In the genomic region with DNA sequence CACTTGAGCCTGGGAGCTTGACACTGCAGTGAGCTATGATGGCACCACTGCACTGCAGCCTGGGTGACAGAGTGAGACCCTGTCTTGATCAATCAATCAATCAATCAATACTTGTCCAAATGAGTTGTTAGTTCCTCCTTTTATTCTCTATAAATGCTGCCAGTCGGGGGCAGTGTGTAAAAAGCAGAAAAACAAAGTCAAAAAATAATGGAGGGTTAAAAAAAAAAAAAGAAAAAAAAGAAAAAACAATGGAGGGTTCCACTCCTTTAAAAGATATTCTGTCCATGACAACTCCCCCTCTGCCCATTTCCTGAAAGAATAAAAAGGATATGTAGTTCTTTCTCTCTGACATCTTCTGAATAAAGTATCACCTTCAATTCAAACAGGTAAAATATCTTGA, we compare ENCODE assay signal across 18 cellular contexts.
DNase-seq lines count a peak whose midpoint lies in the region; ATAC-seq and TF ChIP-seq lines count a peak whose summit lies in the region.
"Had no signal": no experiment of that assay in that cellular context is flagged by ENCODE, and none has a peak within 500 bp of the region (broad histone marks: within the 10 kb centered on the region; RNA-seq: fewer than 3 reads in every experiment).

No MANE protein-coding gene starts in this region.

- H3K27ac Mint-ChIP-seq in neural progenitor cell: no peak overlapping the region
- H3K27ac Mint-ChIP-seq: CD4-positive, CD25-positive, alpha-beta regulatory T cell had no signal

- H3K9me2 ChIP-seq in Loucy (replicated peaks; ENCODE audit: low read depth, low read length): no peaks in the 10 kb centered on the region

- no peaks in the 10 kb centered on the region for H3K36me3 Mint-ChIP-seq in neural progenitor cell

- H3K79me2 ChIP-seq in DND-41 (ENCODE audit: insufficient read depth, low read length) (no peaks in the 10 kb centered on the region), Loucy (ENCODE audit: insufficient read depth, low read length) (no peaks in the 10 kb centered on the region), neural progenitor cell (ENCODE audit: low read depth) (no peaks in the 10 kb centered on the region)

- no peak for ATAC-seq in DND-41 (ENCODE audit: insufficient read depth, low read depth)
- ATAC-seq in GM18511 (IDR thresholded peaks at IDR 0.05; ENCODE audit: unreplicated experiment): no peak

- H3K9me3 Mint-ChIP-seq in neural progenitor cell: no peaks in the 10 kb centered on the region
- H3K9me3 Mint-ChIP-seq: CD4-positive, CD25-positive, alpha-beta regulatory T cell had no signal

- no peak overlapping the region for H3K4me3 ChIP-seq in DND-41 (ENCODE audit: low read depth in 1 of 2, low read length in 2 of 2)
- H3K4me3 ChIP-seq in Loucy (ENCODE audit: low read length, poor library complexity, severe bottlenecking): no peak overlapping the region
- H3K4me3 ChIP-seq in neural progenitor cell: no peak overlapping the region
- H3K4me3 ChIP-seq: HAP-1 had no signal

- TF ChIP-seq CTCF in DND-41 (IDR thresholded peaks at IDR 0.05; ENCODE audit: borderline replicate concordance, extremely low read depth, low read length, poor library complexity, severe bottlenecking): peak; percentile 21
- TF ChIP-seq CTCF in Loucy (conservative IDR thresholded peaks at IDR 0.05; ENCODE audit: low read length): 0 out of 2 replicates have a peak, but pooled peaks have one; percentile 16
- TF ChIP-seq CTCF in VCaP (conservative IDR thresholded peaks at IDR 0.05): peak; percentile 37
- TF ChIP-seq CTCF in neural progenitor cell (IDR thresholded peaks at IDR 0.05): peak; percentile 14

- H4K20me1 ChIP-seq in DND-41 (ENCODE audit: insufficient read depth, low read length): no peaks in the 10 kb centered on the region
- H4K20me1 ChIP-seq in Loucy (ENCODE audit: insufficient read depth, low read length, poor library complexity, severe bottlenecking): no peaks in the 10 kb centered on the region
- no peaks in the 10 kb centered on the region for H4K20me1 ChIP-seq in neural progenitor cell (ENCODE audit: low read depth)

- H3K4me2 ChIP-seq in DND-41 (ENCODE audit: insufficient read depth, low read length) (no peak overlapping the region), Loucy (ENCODE audit: low read depth, low read length, poor library complexity, severe bottlenecking) (no peak overlapping the region), neural progenitor cell (no peak overlapping the region)

- no peaks in the 10 kb centered on the region for H3K4me1 Mint-ChIP-seq in neural progenitor cell
- H3K4me1 Mint-ChIP-seq: CD4-positive, CD25-positive, alpha-beta regulatory T cell had no signal

- H3K9me3 ChIP-seq in DND-41 (ENCODE audit: insufficient read depth, low read length, severe bottlenecking) (no peaks in the 10 kb centered on the region), Loucy (ENCODE audit: insufficient read depth, low read depth, low read length) (no peaks in the 10 kb centered on the region), neural progenitor cell (ENCODE audit: low read depth) (no peaks in the 10 kb centered on the region)
- H3K9me3 ChIP-seq: Caco-2 had no signal

- no peaks in the 10 kb centered on the region for H3K27me3 ChIP-seq in DND-41 (ENCODE audit: insufficient read depth, low read length, poor library complexity)
- H3K27me3 ChIP-seq in Loucy (ENCODE audit: insufficient read depth, low read length, poor library complexity, severe bottlenecking): no peaks in the 10 kb centered on the region
- no peaks in the 10 kb centered on the region for H3K27me3 ChIP-seq in neural progenitor cell

- no peaks in the 10 kb centered on the region for H3K4me1 ChIP-seq in DND-41 (ENCODE audit: insufficient read depth, low read length)
- H3K4me1 ChIP-seq in Loucy (ENCODE audit: insufficient read depth, low read length, poor library complexity, severe bottlenecking): no peaks in the 10 kb centered on the region
- H3K4me1 ChIP-seq in neural progenitor cell: peaks cover 4% of the 10 kb centered on the region

- no peaks in the 10 kb centered on the region for H3F3A ChIP-seq in Loucy (ENCODE audit: low read depth)
- no peaks in the 10 kb centered on the region for H3F3A ChIP-seq in neural progenitor cell (ENCODE audit: low read depth)

- H3K9ac ChIP-seq in DND-41 (ENCODE audit: low read depth, low read length): no peak overlapping the region
- H3K9ac ChIP-seq in Loucy (ENCODE audit: low read depth, low read length, poor library complexity, severe bottlenecking): no peak overlapping the region
- no peak overlapping the region for H3K9ac ChIP-seq in neural progenitor cell

- no peak overlapping the region for H3K4me3 Mint-ChIP-seq in neural progenitor cell
- H3K4me3 Mint-ChIP-seq: CD4-positive, CD25-positive, alpha-beta regulatory T cell had no signal

- H2AFZ ChIP-seq in DND-41 (ENCODE audit: low read depth, low read length): no peak overlapping the region
- no peak overlapping the region for H2AFZ ChIP-seq in Loucy (ENCODE audit: low read length)
- no peak overlapping the region for H2AFZ ChIP-seq in neural progenitor cell (replicated peaks)

- H3K36me3 ChIP-seq in DND-41 (ENCODE audit: insufficient read depth, low read length) (no peaks in the 10 kb centered on the region), Loucy (ENCODE audit: insufficient read depth, low read length) (no peaks in the 10 kb centered on the region), neural progenitor cell (no peaks in the 10 kb centered on the region)
- H3K36me3 ChIP-seq: HAP-1 had no signal

- H3K27ac ChIP-seq in DND-41 (ENCODE audit: low read length) (no peak overlapping the region), VCaP (no peak overlapping the region), neural progenitor cell (no peak overlapping the region)

- H3K27me3 Mint-ChIP-seq in neural progenitor cell (ENCODE audit: insufficient read depth, low read depth): peaks cover 2% of the 10 kb centered on the region

- DNase-seq in DND-41 (no peak), neural progenitor cell (ENCODE audit: low spot score) (no peak), activated gamma-delta T cell (lab: John Stamatoyannopoulos, UW) (no peak)
- no peak for DNase-seq in activated T-cell treated with anti-CD3 and anti-CD28 coated beads, Interleukin-2, amount 50 U/mL, for 1 hour
- DNase-seq: ACHN, Caco-2, DMS153, NCI-H1048, NCI-H1436 treated with DMSO at 0.1 percent for 48 hours, NCI-H2081 treated with DMSO at 0.1 percent for 48 hours, NCI-H510A, NCI-H774, SHP77 had no signal
